Comparison of ENCODE assay signal across 21 cellular contexts in genomic region chr1:241275226-241275625, GRCh38.
DNase-seq lines count a peak whose midpoint lies in the region; ATAC-seq, FAIRE-seq and TF ChIP-seq lines count a peak whose summit lies in the region.
"Had no signal": no experiment of that assay in that cellular context is flagged by ENCODE, and none has a peak within 500 bp of the region (broad histone marks: within the 10 kb centered on the region; RNA-seq: fewer than 3 reads in every experiment).

No MANE protein-coding gene starts in this region.

- no peaks in the 10 kb centered on the region for H3K9me3 ChIP-seq in pancreas
- H3K9me3 ChIP-seq: A549 had no signal

- no peak overlapping the region for H3K4me3 ChIP-seq in pancreas
- H3K4me3 ChIP-seq: A549; BLaER1 treated with 17β-estradiol and CSF1 and Interleukin-3, amounts not matched to agents 10 nM and 100 nM; GM12878 had no signal

- DNase-seq in ELR (ENCODE audit: low read depth) (peak; percentile 10), dermis blood vessel endothelial cell (peak; percentile 28), pancreas (no peak)
- DNase-seq: AML-193; Caco-2; Calu3; CD4-positive, alpha-beta T cell; CD8-positive, alpha-beta T cell; DMS79 treated with DMSO at 0.1 percent for 48 hours; GDM1 had no signal

- H3K27ac ChIP-seq in temporal lobe (ENCODE audit: low read depth, low read length) (peak overlapping the region; percentile 30), pancreas (no peak overlapping the region)
- H3K27ac ChIP-seq: 22Rv1; A549; BLaER1 treated with 17β-estradiol and CSF1 and Interleukin-3, amounts not matched to agents 10 nM and 100 nM; C4-2B had no signal

- no peaks in the 10 kb centered on the region for H3K36me3 ChIP-seq in pancreas
- H3K36me3 ChIP-seq: BLaER1 treated with 17β-estradiol and CSF1 and Interleukin-3, amounts not matched to agents 10 nM and 100 nM had no signal

- 47 to 56% methylated on average over 5 of the region's 5 CpGs for WGBS in pancreas, 2 donors

- no peaks in the 10 kb centered on the region for H3K4me1 ChIP-seq in pancreas
- H3K4me1 ChIP-seq: A549; BLaER1 treated with 17β-estradiol and CSF1 and Interleukin-3, amounts not matched to agents 10 nM and 100 nM; Caco-2 had no signal

- intact Hi-C loops in pancreas (cut with DNase I) = loop anchor here in 1 of 3 donors (10.0 kb wide), 1 partner anchor 380 kb away; no protein-coding TSS in a partner anchor

- no peak for TF ChIP-seq CTCF in pancreas (IDR thresholded peaks at IDR 0.05)

- no peak for FAIRE-seq in pancreas (lab: Jason Lieb, UNC)
- FAIRE-seq: A549, D721Med, GM12878, GM12892, GM18507, GM19239 had no signal

- H3K27me3 ChIP-seq in pancreas = no peaks in the 10 kb centered on the region
- H3K27me3 ChIP-seq: BLaER1 treated with 17β-estradiol and CSF1 and Interleukin-3, amounts not matched to agents 10 nM and 100 nM had no signal

- no peak for ATAC-seq in GM18868 (IDR thresholded peaks at IDR 0.05; ENCODE audit: unreplicated experiment)
- no peak for ATAC-seq in pancreas
- ATAC-seq: A549; CD8-positive, alpha-beta T cell; GM12878 had no signal

Comparison
In these comparisons a context has a peak if more than half of its experiments do, and no peak if none do; other contexts are left out.
1. DNase-seq: peak in ELR (single experiment) and dermis blood vessel endothelial cell (single experiment); none in pancreas (0 of 6).